In the genomic region with DNA sequence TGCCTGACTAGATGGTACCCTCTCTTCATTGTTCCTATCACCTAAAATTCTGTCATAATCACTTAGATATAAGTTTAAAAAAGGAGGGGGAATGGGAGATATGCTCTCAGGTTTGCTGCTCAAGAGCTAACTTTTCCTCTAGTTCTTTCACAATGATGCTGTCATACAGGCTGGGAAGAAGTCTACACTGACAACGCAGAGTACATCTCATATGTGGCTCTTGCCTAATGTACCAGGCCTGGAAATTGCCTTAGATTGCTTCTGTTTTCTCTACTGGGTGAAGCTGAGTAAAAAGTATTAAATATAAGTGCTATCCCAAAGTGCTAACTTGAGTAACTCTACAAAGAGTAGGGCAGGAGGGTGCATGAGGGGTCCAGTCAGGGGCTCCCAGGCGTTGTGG, we compare ENCODE assay signal across 20 cellular contexts.
"Had no signal": no experiment of that assay in that cellular context is flagged by ENCODE, and none has a peak within 500 bp of the region (broad histone marks: within the 10 kb centered on the region; RNA-seq: fewer than 3 reads in every experiment).

No MANE protein-coding gene starts in this region.

- H3K4me3 Mint-ChIP-seq: activated CD4-positive, alpha-beta T cell treated with anti-CD3 and anti-CD28 coated beads, Interleukin-2, amount 10 ng/mL, durations not matched to agents 7 days and 5 days; activated CD8-positive, alpha-beta T cell treated with anti-CD3 and anti-CD28 coated beads, Interleukin-2, amount 10 ng/mL, durations not matched to agents 7 days and 5 days; activated T-cell treated with anti-CD3 and anti-CD28 coated beads, Interleukin-2, amount 50 U/mL, for 24 hours; naive thymus-derived CD4-positive, alpha-beta T cell; type B pancreatic cell had no signal

- H3K4me3 ChIP-seq: ascending aorta, gastrocnemius medialis, mucosa of descending colon, prostate gland, right atrium auricular region, stomach had no signal

- H3K36me3 Mint-ChIP-seq: naive thymus-derived CD4-positive, alpha-beta T cell; type B pancreatic cell had no signal

- DNase-seq: activated CD4-positive, alpha-beta T cell treated with anti-CD3 and anti-CD28 coated beads, Interleukin-2, amount 10 ng/mL, durations not matched to agents 7 days and 5 days; activated CD8-positive, alpha-beta T cell treated with anti-CD3 and anti-CD28 coated beads, Interleukin-2, amount 10 ng/mL, durations not matched to agents 7 days and 5 days; activated naive CD4-positive, alpha-beta T cell treated with Interleukin-2 at 50 U/mL for 16 hours; activated T-cell treated with anti-CD3 and anti-CD28 coated beads, Interleukin-2, amount 50 U/mL, for 24 hours; cerebellar nuclear complex; effector CD8-positive, alpha-beta T cell; gastrocnemius medialis; head of caudate nucleus; mucosa of descending colon; naive thymus-derived CD4-positive, alpha-beta T cell; stimulated activated CD4-positive, alpha-beta T cell treated with anti-CD3 and anti-CD28 coated beads, Interleukin-2, amount 100 ng/mL, for 24 hours; stomach had no signal

- H3K27me3 ChIP-seq: ascending aorta, gastrocnemius medialis, right atrium auricular region, stomach had no signal

- H3K9me3 ChIP-seq: ascending aorta, gastrocnemius medialis, mucosa of descending colon, prostate gland, right atrium auricular region, stomach had no signal

- H3K27ac ChIP-seq: ascending aorta, gastrocnemius medialis, prostate gland, right atrium auricular region, stomach had no signal

- ATAC-seq: activated CD4-positive, CD25-positive, alpha-beta regulatory T cell treated with anti-CD3 and anti-CD28 coated beads, Interleukin-2, amount 50 U/mL, for 24 hours; activated CD8-positive, alpha-beta T cell treated with anti-CD3 and anti-CD28 coated beads, Interleukin-2, amount 10 ng/mL, durations not matched to agents 7 days and 5 days; esophagus mucosa; gastrocnemius medialis; left lobe of liver; mucosa of descending colon; naive thymus-derived CD4-positive, alpha-beta T cell had no signal

- H3K4me1 ChIP-seq: ascending aorta, gastrocnemius medialis, prostate gland, right atrium auricular region, stomach had no signal

- H3K27ac Mint-ChIP-seq: activated CD4-positive, alpha-beta T cell treated with anti-CD3 and anti-CD28 coated beads, Interleukin-2, amount 10 ng/mL, durations not matched to agents 7 days and 5 days; activated CD8-positive, alpha-beta T cell treated with anti-CD3 and anti-CD28 coated beads, Interleukin-2, amount 10 ng/mL, durations not matched to agents 7 days and 5 days; activated T-cell treated with anti-CD3 and anti-CD28 coated beads, Interleukin-2, amount 50 U/mL, for 24 hours; activated T-helper 2 cell treated with anti-CD3 and anti-CD28 coated beads, Interferon-gamma antibody, Interleukin-2, Interleukin-4, amounts not matched to agents 10 μg/mL and 5 μg/mL and 100 μg/mL, durations not matched to agents 14 hours and 24 hours and 36 hours; naive thymus-derived CD4-positive, alpha-beta T cell; type B pancreatic cell had no signal

- H3K9me3 Mint-ChIP-seq: activated CD4-positive, alpha-beta T cell treated with anti-CD3 and anti-CD28 coated beads, Interleukin-2, amount 10 ng/mL, durations not matched to agents 7 days and 5 days; activated T-cell treated with anti-CD3 and anti-CD28 coated beads, Interleukin-2, amount 50 U/mL, for 24 hours; activated T-helper 2 cell treated with anti-CD3 and anti-CD28 coated beads, Interferon-gamma antibody, Interleukin-2, Interleukin-4, amounts not matched to agents 10 μg/mL and 5 μg/mL and 100 μg/mL, durations not matched to agents 14 hours and 24 hours and 36 hours; naive thymus-derived CD4-positive, alpha-beta T cell; type B pancreatic cell had no signal

- H3K36me3 ChIP-seq: ascending aorta, gastrocnemius medialis, prostate gland, right atrium auricular region, stomach had no signal
